Comparison of ENCODE assay signal across 8 cellular contexts in the genomic region with DNA sequence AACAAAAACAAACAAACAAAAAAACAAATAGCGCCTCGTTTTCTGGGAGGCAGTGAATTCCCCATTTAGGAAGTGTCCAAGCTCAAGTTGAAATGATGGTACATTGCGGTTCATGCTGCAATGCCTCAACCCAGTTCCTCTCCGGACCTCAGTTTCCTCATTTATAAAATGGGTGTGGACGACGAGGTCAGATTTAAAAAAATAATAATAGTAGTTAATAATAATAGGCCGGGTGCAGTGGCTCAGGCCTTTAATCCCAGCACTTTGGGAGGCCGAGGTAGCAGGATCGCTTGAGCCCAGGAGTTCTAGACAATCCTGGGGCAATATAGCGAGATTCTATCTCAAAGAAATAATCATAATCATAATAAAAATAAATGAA. TPM values are rescaled to one million over a fixed set of nuclear protein-coding genes. Genes with fewer than 3 reads are reported as not detected.
DNase-seq lines count a peak whose midpoint lies in the region.

No MANE protein-coding gene starts in this region.

- H3K4me3 ChIP-seq in iPS-18a (ENCODE audit: low read length) (peak overlapping the region; percentile 58), subcutaneous abdominal adipose tissue (ENCODE audit: low read depth in 1 of 5, low read length in 5 of 5) (peak overlapping the region in 3 of 5 donors; percentile 55 to 67 (median 64))

- H3K4me3 Mint-ChIP-seq in T-helper 2 cell treated with Interferon-gamma antibody and Interleukin-4, amounts not matched to agents 5 μg/mL and 100 μg/mL, for 36 hours = peak overlapping the region; percentile 48
- H3K4me3 Mint-ChIP-seq in activated CD4-positive, alpha-beta memory T cell treated with anti-CD3 and anti-CD28 coated beads for 36 hours = no peak overlapping the region
- no peak overlapping the region for H3K4me3 Mint-ChIP-seq in activated T-helper 2 cell treated with anti-CD3 and anti-CD28 coated beads, Interferon-gamma antibody, Interleukin-2, Interleukin-4, amounts not matched to agents 10 μg/mL and 5 μg/mL and 100 μg/mL, durations not matched to agents 14 hours and 24 hours and 36 hours (ENCODE audit: low read depth)

- H3K27me3 ChIP-seq in iPS-18a (ENCODE audit: control insufficient read depth, insufficient read depth, low read length) (no peaks in the 10 kb centered on the region), subcutaneous abdominal adipose tissue (ENCODE audit: control insufficient read depth in 5 of 5, insufficient read depth in 4 of 5, low read length in 5 of 5) (no peaks in the 10 kb centered on the region)

- H3K9me3 Mint-ChIP-seq in T-helper 2 cell treated with Interferon-gamma antibody and Interleukin-4, amounts not matched to agents 5 μg/mL and 100 μg/mL, for 36 hours = no peaks in the 10 kb centered on the region
- H3K9me3 Mint-ChIP-seq in activated CD4-positive, alpha-beta memory T cell treated with anti-CD3 and anti-CD28 coated beads for 36 hours = no peaks in the 10 kb centered on the region
- H3K9me3 Mint-ChIP-seq in activated T-helper 2 cell treated with anti-CD3 and anti-CD28 coated beads, Interferon-gamma antibody, Interleukin-2, Interleukin-4, amounts not matched to agents 10 μg/mL and 5 μg/mL and 100 μg/mL, durations not matched to agents 14 hours and 24 hours and 36 hours = no peaks in the 10 kb centered on the region

- peak overlapping the region; percentile 56 for H3K9ac ChIP-seq in iPS-18a (ENCODE audit: low read length)
- H3K9ac ChIP-seq in subcutaneous abdominal adipose tissue (ENCODE audit: low read length in 5 of 5) = peak overlapping the region in 3 of 5 donors; percentile 70 to 76 (median 73)

- H3K4me1 ChIP-seq in iPS-18a (ENCODE audit: control insufficient read depth, low read depth, low read length) = no peaks in the 10 kb centered on the region
- peaks cover 0 to 24% (median 21%) of the 10 kb centered on the region in 5 donors for H3K4me1 ChIP-seq in subcutaneous abdominal adipose tissue (ENCODE audit: control insufficient read depth in 5 of 5, insufficient read depth in 5 of 5, low read length in 5 of 5)

- no peaks in the 10 kb centered on the region for H3K36me3 ChIP-seq in iPS-18a (ENCODE audit: control insufficient read depth, low read depth, low read length)
- no peaks in the 10 kb centered on the region for H3K36me3 ChIP-seq in subcutaneous abdominal adipose tissue (ENCODE audit: control insufficient read depth in 5 of 5, insufficient read depth in 5 of 5, low read length in 5 of 5)

- no peak overlapping the region for H3K27ac ChIP-seq in iPS-18a (ENCODE audit: low read length)
- peak overlapping the region; percentile 84 for H3K27ac ChIP-seq in subcutaneous abdominal adipose tissue (ENCODE audit: low read depth, low read length)

- intact Hi-C loops in activated CD4-positive, alpha-beta memory T cell treated with anti-CD3 and anti-CD28 coated beads for 36 hours (cut with micrococcal nuclease) = loop anchor here (1.0 to 2.0 kb wide), 2 partner anchors 14 to 40 kb away; no protein-coding TSS in a partner anchor
- intact Hi-C loops in activated T-helper 2 cell treated with anti-CD3 and anti-CD28 coated beads, Interferon-gamma antibody, Interleukin-2, Interleukin-4, amounts not matched to agents 10 μg/mL and 5 μg/mL and 100 μg/mL, durations not matched to agents 14 hours and 24 hours and 36 hours (cut with micrococcal nuclease) = loop anchor here (1.0 kb wide), 3 partner anchors 12 to 46 kb away; no protein-coding TSS in a partner anchor

- CTCF ChIA-PET in activated CD4-positive, alpha-beta memory T cell treated with anti-CD3 and anti-CD28 coated beads for 36 hours (lab: Charles Lee) = interaction anchor here (0.7 to 6.8 kb wide), 47 partner anchors 8 to 424 kb away, joined by 3 to 420 read pairs (median 5); a partner anchor contains a TSS

- DNase-seq in T-helper 2 cell treated with Interferon-gamma antibody and Interleukin-4, amounts not matched to agents 5 μg/mL and 100 μg/mL, for 36 hours (ENCODE audit: low spot score) = no peak
- DNase-seq in T-helper 2 cell (no peak), SK-N-DZ (ENCODE audit: low spot score) (no peak), DMS 273 (lab: John Stamatoyannopoulos, UW; ENCODE audit: unreplicated experiment) (no peak)
- DNase-seq in activated CD4-positive, alpha-beta memory T cell treated with anti-CD3 and anti-CD28 coated beads for 36 hours = no peak
- DNase-seq in activated T-helper 2 cell treated with anti-CD3 and anti-CD28 coated beads, Interferon-gamma antibody, Interleukin-2, Interleukin-4, amounts not matched to agents 10 μg/mL and 5 μg/mL and 100 μg/mL, durations not matched to agents 14 hours and 24 hours and 36 hours (ENCODE audit: low spot score) = no peak

- peaks cover 25% of the 10 kb centered on the region for H3K4me1 Mint-ChIP-seq in T-helper 2 cell treated with Interferon-gamma antibody and Interleukin-4, amounts not matched to agents 5 μg/mL and 100 μg/mL, for 36 hours (ENCODE audit: low read depth)
- peaks cover 21% of the 10 kb centered on the region for H3K4me1 Mint-ChIP-seq in activated CD4-positive, alpha-beta memory T cell treated with anti-CD3 and anti-CD28 coated beads for 36 hours (ENCODE audit: low read depth)
- H3K4me1 Mint-ChIP-seq in activated T-helper 2 cell treated with anti-CD3 and anti-CD28 coated beads, Interferon-gamma antibody, Interleukin-2, Interleukin-4, amounts not matched to agents 10 μg/mL and 5 μg/mL and 100 μg/mL, durations not matched to agents 14 hours and 24 hours and 36 hours (ENCODE audit: low read depth) = peaks cover 23% of the 10 kb centered on the region

- no peaks in the 10 kb centered on the region for H3K36me3 Mint-ChIP-seq in T-helper 2 cell treated with Interferon-gamma antibody and Interleukin-4, amounts not matched to agents 5 μg/mL and 100 μg/mL, for 36 hours (ENCODE audit: low read depth)
- no peaks in the 10 kb centered on the region for H3K36me3 Mint-ChIP-seq in activated CD4-positive, alpha-beta memory T cell treated with anti-CD3 and anti-CD28 coated beads for 36 hours
- no peaks in the 10 kb centered on the region for H3K36me3 Mint-ChIP-seq in activated T-helper 2 cell treated with anti-CD3 and anti-CD28 coated beads, Interferon-gamma antibody, Interleukin-2, Interleukin-4, amounts not matched to agents 10 μg/mL and 5 μg/mL and 100 μg/mL, durations not matched to agents 14 hours and 24 hours and 36 hours (ENCODE audit: low read depth)

- H3K27ac Mint-ChIP-seq in T-helper 2 cell treated with Interferon-gamma antibody and Interleukin-4, amounts not matched to agents 5 μg/mL and 100 μg/mL, for 36 hours = no peak overlapping the region
- peak overlapping the region; percentile 18 for H3K27ac Mint-ChIP-seq in activated CD4-positive, alpha-beta memory T cell treated with anti-CD3 and anti-CD28 coated beads for 36 hours
- H3K27ac Mint-ChIP-seq in activated T-helper 2 cell treated with anti-CD3 and anti-CD28 coated beads, Interferon-gamma antibody, Interleukin-2, Interleukin-4, amounts not matched to agents 10 μg/mL and 5 μg/mL and 100 μg/mL, durations not matched to agents 14 hours and 24 hours and 36 hours = no peak overlapping the region

- POLR2A ChIA-PET in activated CD4-positive, alpha-beta memory T cell treated with anti-CD3 and anti-CD28 coated beads for 36 hours (lab: Charles Lee) = interaction anchor here (1.0 to 3.4 kb wide), 8 partner anchors 11 to 204 kb away, joined by 4 to 32 read pairs (median 6); a partner anchor contains a TSS

- H3K27me3 Mint-ChIP-seq in T-helper 2 cell treated with Interferon-gamma antibody and Interleukin-4, amounts not matched to agents 5 μg/mL and 100 μg/mL, for 36 hours (ENCODE audit: low read depth) = peaks cover 2% of the 10 kb centered on the region
- H3K27me3 Mint-ChIP-seq in activated CD4-positive, alpha-beta memory T cell treated with anti-CD3 and anti-CD28 coated beads for 36 hours = no peaks in the 10 kb centered on the region
- peaks cover 2% of the 10 kb centered on the region for H3K27me3 Mint-ChIP-seq in activated T-helper 2 cell treated with anti-CD3 and anti-CD28 coated beads, Interferon-gamma antibody, Interleukin-2, Interleukin-4, amounts not matched to agents 10 μg/mL and 5 μg/mL and 100 μg/mL, durations not matched to agents 14 hours and 24 hours and 36 hours (ENCODE audit: low read depth)

- H3K9me3 ChIP-seq in iPS-18a (ENCODE audit: control insufficient read depth, low read depth, low read length) = no peaks in the 10 kb centered on the region
- no peaks in the 10 kb centered on the region for H3K9me3 ChIP-seq in subcutaneous abdominal adipose tissue (ENCODE audit: control insufficient read depth in 5 of 5, low read length in 5 of 5)

RNA-seq across cellular contexts. Expression of a gene that starts 15.5 kb away (rescaled TPM):
- 10 to 100 TPM; 59.4 to 59.7 TPM for total RNA-seq in activated CD4-positive, alpha-beta memory T cell treated with anti-CD3 and anti-CD28 coated beads for 36 hours
- 114 and 118 TPM in 2 replicates for total RNA-seq in activated T-helper 2 cell treated with anti-CD3 and anti-CD28 coated beads, Interferon-gamma antibody, Interleukin-2, Interleukin-4, amounts not matched to agents 10 μg/mL and 5 μg/mL and 100 μg/mL, durations not matched to agents 14 hours and 24 hours and 36 hours
- 85.0 and 101 TPM in 2 replicates for polyA plus RNA-seq in SK-N-DZ (2014; cell fraction: cytosol; rRNA removed)
- polyA plus RNA-seq in SK-N-DZ (2014; cell fraction: nucleus; rRNA removed) = 66.4 and 73.4 TPM in 2 replicates

RNA-seq across cellular contexts. Expression of a gene that starts 28.6 kb away (rescaled TPM):
- 1 to 10 TPM; 3.7 to 5.9 TPM for total RNA-seq in activated CD4-positive, alpha-beta memory T cell treated with anti-CD3 and anti-CD28 coated beads for 36 hours
- 10.2 and 10.9 TPM in 2 replicates for total RNA-seq in activated T-helper 2 cell treated with anti-CD3 and anti-CD28 coated beads, Interferon-gamma antibody, Interleukin-2, Interleukin-4, amounts not matched to agents 10 μg/mL and 5 μg/mL and 100 μg/mL, durations not matched to agents 14 hours and 24 hours and 36 hours
- polyA plus RNA-seq in SK-N-DZ (2014; cell fraction: cytosol; rRNA removed) = not detected in 2 replicates
- not detected in 2 replicates for polyA plus RNA-seq in SK-N-DZ (2014; cell fraction: nucleus; rRNA removed)

RNA-seq across cellular contexts. Expression of a gene that starts 32.7 kb away (rescaled TPM):
- total RNA-seq in activated CD4-positive, alpha-beta memory T cell treated with anti-CD3 and anti-CD28 coated beads for 36 hours = 10 to 100 TPM; 11.1 to 12.6 TPM
- 16.1 and 16.7 TPM in 2 replicates for total RNA-seq in activated T-helper 2 cell treated with anti-CD3 and anti-CD28 coated beads, Interferon-gamma antibody, Interleukin-2, Interleukin-4, amounts not matched to agents 10 μg/mL and 5 μg/mL and 100 μg/mL, durations not matched to agents 14 hours and 24 hours and 36 hours
- 13.2 and 16.8 TPM in 2 replicates for polyA plus RNA-seq in SK-N-DZ (2014; cell fraction: cytosol; rRNA removed)
- polyA plus RNA-seq in SK-N-DZ (2014; cell fraction: nucleus; rRNA removed) = 4.0 and 7.9 TPM in 2 replicates

RNA-seq across cellular contexts. Expression of a gene that starts 34.3 kb away (rescaled TPM):
- total RNA-seq in activated CD4-positive, alpha-beta memory T cell treated with anti-CD3 and anti-CD28 coated beads for 36 hours = 1 to 10 TPM; 8.1 to 9.2 TPM
- total RNA-seq in activated T-helper 2 cell treated with anti-CD3 and anti-CD28 coated beads, Interferon-gamma antibody, Interleukin-2, Interleukin-4, amounts not matched to agents 10 μg/mL and 5 μg/mL and 100 μg/mL, durations not matched to agents 14 hours and 24 hours and 36 hours = 12.8 and 16.6 TPM in 2 replicates
- 1.1 and 2.6 TPM in 2 replicates for polyA plus RNA-seq in SK-N-DZ (2014; cell fraction: cytosol; rRNA removed)
- polyA plus RNA-seq in SK-N-DZ (2014; cell fraction: nucleus; rRNA removed) = 0.90 and 1.7 TPM in 2 replicates

RNA-seq across cellular contexts. Expression of a gene that starts 57.7 kb away (rescaled TPM):
- 1 to 10 TPM; 1.5 to 2.2 TPM for total RNA-seq in activated CD4-positive, alpha-beta memory T cell treated with anti-CD3 and anti-CD28 coated beads for 36 hours
- total RNA-seq in activated T-helper 2 cell treated with anti-CD3 and anti-CD28 coated beads, Interferon-gamma antibody, Interleukin-2, Interleukin-4, amounts not matched to agents 10 μg/mL and 5 μg/mL and 100 μg/mL, durations not matched to agents 14 hours and 24 hours and 36 hours = 4.0 and 8.1 TPM in 2 replicates
- polyA plus RNA-seq in SK-N-DZ (2014; cell fraction: cytosol; rRNA removed) = 35.2 and 50.4 TPM in 2 replicates
- 33.0 and 40.4 TPM in 2 replicates for polyA plus RNA-seq in SK-N-DZ (2014; cell fraction: nucleus; rRNA removed)
